In genomic region chr12:31317471-31318397, GRCh38 we compare ENCODE assay signal across 8 cellular contexts. TPM values are rescaled to one million over a fixed set of nuclear protein-coding genes. Genes with fewer than 3 reads are reported as not detected.
DNase-seq lines count a peak whose midpoint lies in the region; ATAC-seq and TF ChIP-seq lines count a peak whose summit lies in the region.

No MANE protein-coding gene starts in this region.

- peak overlapping the region; percentile 33 for H3K27ac Mint-ChIP-seq in Calu3 (ENCODE audit: unreplicated experiment)
- peak overlapping the region; percentile 98 for H3K27ac Mint-ChIP-seq in activated naive CD8-positive, alpha-beta T cell treated with anti-CD3 and anti-CD28 coated beads, Interleukin-2, amount 50 U/mL, for 24 hours

- TF ChIP-seq CTCF in Calu3 (IDR thresholded peaks at IDR 0.05; ENCODE audit: unreplicated experiment) = no peak
- no peak for TF ChIP-seq CTCF in HL-60 (IDR thresholded peaks at IDR 0.05; ENCODE audit: insufficient read depth, low read length)
- TF ChIP-seq CTCF in tibial artery (IDR thresholded peaks at IDR 0.05) = no peak
- no peak for TF ChIP-seq CTCF in omental fat pad (IDR thresholded peaks at IDR 0.05)

- peak overlapping the region; percentile 66 for H3K4me3 Mint-ChIP-seq in Calu3 (ENCODE audit: low read depth, unreplicated experiment)
- H3K4me3 Mint-ChIP-seq in activated naive CD8-positive, alpha-beta T cell treated with anti-CD3 and anti-CD28 coated beads, Interleukin-2, amount 50 U/mL, for 24 hours = peak overlapping the region; percentile 97

- H3K27me3 Mint-ChIP-seq in Calu3 (ENCODE audit: unreplicated experiment) = no peaks in the 10 kb centered on the region
- no peaks in the 10 kb centered on the region for H3K27me3 Mint-ChIP-seq in activated naive CD8-positive, alpha-beta T cell treated with anti-CD3 and anti-CD28 coated beads, Interleukin-2, amount 50 U/mL, for 24 hours

- H3K27ac ChIP-seq in HL-60 (replicated peaks) (no peak overlapping the region; the same call in 1 of the 2 replicates), tibial artery (no peak overlapping the region)

- H3K4me3 ChIP-seq in HL-60 (replicated peaks; ENCODE audit: insufficient read depth, low read length) (peak overlapping the region; percentile 14; the same call in 1 of the 2 replicates), tibial artery (peak overlapping the region; percentile 3 to 21)

- no peaks in the 10 kb centered on the region for H3K27me3 ChIP-seq in HL-60 (ENCODE audit: insufficient read depth, poor library complexity, severe bottlenecking)
- H3K27me3 ChIP-seq in tibial artery = no peaks in the 10 kb centered on the region

- peaks cover 32% of the 10 kb centered on the region for H3K36me3 Mint-ChIP-seq in Calu3 (ENCODE audit: insufficient read depth, unreplicated experiment)
- peaks cover 48% of the 10 kb centered on the region for H3K36me3 Mint-ChIP-seq in activated naive CD8-positive, alpha-beta T cell treated with anti-CD3 and anti-CD28 coated beads, Interleukin-2, amount 50 U/mL, for 24 hours (ENCODE audit: low read depth)

- intact Hi-C loops in Calu3 (cut with micrococcal nuclease; ENCODE audit: unreplicated experiment) = loop anchor here (5.0 kb wide), 1 partner anchor 45 kb away; no protein-coding TSS in a partner anchor
- intact Hi-C loops in tibial artery (cut with DNase I; ENCODE audit: low total_unique reads) = no loop called here

- H3K4me1 ChIP-seq in tibial artery = no peaks in the 10 kb centered on the region

- no peaks in the 10 kb centered on the region for H3K36me3 ChIP-seq in tibial artery

- CTCF ChIA-PET in Calu3 (lab: Charles Lee) = interaction anchor here (0.6 to 1.6 kb wide), 2 partner anchors 46 to 254 kb away, joined by 3 read pairs; no protein-coding TSS in a partner anchor

- peaks cover 53% of the 10 kb centered on the region for H3K4me1 Mint-ChIP-seq in Calu3 (ENCODE audit: low read depth, unreplicated experiment)
- peaks cover 82% of the 10 kb centered on the region for H3K4me1 Mint-ChIP-seq in activated naive CD8-positive, alpha-beta T cell treated with anti-CD3 and anti-CD28 coated beads, Interleukin-2, amount 50 U/mL, for 24 hours

- no peaks in the 10 kb centered on the region for H3K9me3 Mint-ChIP-seq in Calu3 (ENCODE audit: low read depth, unreplicated experiment)
- H3K9me3 Mint-ChIP-seq in activated naive CD8-positive, alpha-beta T cell treated with anti-CD3 and anti-CD28 coated beads, Interleukin-2, amount 50 U/mL, for 24 hours = no peaks in the 10 kb centered on the region

- H3K9me3 ChIP-seq in tibial artery = no peaks in the 10 kb centered on the region

- no peak for ATAC-seq in activated naive CD8-positive, alpha-beta T cell treated with anti-CD3 and anti-CD28 coated beads, Interleukin-2, amount 50 U/mL, for 24 hours
- ATAC-seq in omental fat pad (ENCODE audit: low FRiP score) = no peak

- DNase-seq in Calu3 (no peak), HL-60 (ENCODE audit: low read depth in 1 of 2, low spot score in 1 of 2) (no peak), kidney tubule cell (ENCODE audit: low spot score) (peak; percentile 33), tibial artery (no peak), NCI-H1092 treated with DMSO at 0.1 percent for 48 hours (lab: John Stamatoyannopoulos, UW) (no peak), NCI-H226 (no peak), omental fat pad (ENCODE audit: low spot score) (no peak)
- DNase-seq in activated naive CD8-positive, alpha-beta T cell treated with anti-CD3 and anti-CD28 coated beads, Interleukin-2, amount 50 U/mL, for 24 hours = no peak

- no TSS peak for BruUV-seq in Calu3 (replicated peaks; lab: Mats Ljungman, UMichigan)

RNA-seq across cellular contexts. Expression of gene SINHCAF, which starts 8.2 kb away (rescaled TPM):
- total RNA-seq in Calu3 (2022) (121 and 127 TPM in 2 replicates), omental fat pad (10 to 100 TPM; 15.8 to 62.7 (median 25.6) TPM)
